9 cellular contexts compared by ENCODE assay signal in genomic region chr2:205868773-205869333, GRCh38.
A peak's percentile ranks its signal among the peaks of the same experiment; 100 is the strongest.
DNase-seq lines count a peak whose midpoint lies in the region; ATAC-seq and TF ChIP-seq lines count a peak whose summit lies in the region.
"Had no signal": no experiment of that assay in that cellular context is flagged by ENCODE, and none has a peak within 500 bp of the region (broad histone marks: within the 10 kb centered on the region; RNA-seq: fewer than 3 reads in every experiment).

No MANE protein-coding gene starts in this region.

- no peaks in the 10 kb centered on the region for H3K36me3 ChIP-seq in vagina
- H3K36me3 ChIP-seq: SJCRH30 had no signal

- no peaks in the 10 kb centered on the region for H3K27me3 ChIP-seq in vagina
- H3K27me3 ChIP-seq: SJCRH30 had no signal

- TF ChIP-seq CTCF in GM20000 (IDR thresholded peaks at IDR 0.05; ENCODE audit: extremely low read depth, missing control alignments) (no peak), fibroblast of mammary gland (conservative IDR thresholded peaks at IDR 0.05; ENCODE audit: control insufficient read depth, insufficient read depth, low read depth, low read length) (no peak), vagina (IDR thresholded peaks at IDR 0.05) (no peak)

- H3K4me3 ChIP-seq in fibroblast of mammary gland (ENCODE audit: control insufficient read depth, low read depth, low read length): no peak overlapping the region
- no peak overlapping the region for H3K4me3 ChIP-seq in vagina
- H3K4me3 ChIP-seq: SJCRH30 had no signal

- intact Hi-C loops in vagina (cut with DNase I): no loop called here

- TF ChIP-seq POLR2A in vagina (IDR thresholded peaks at IDR 0.05): no peak

- H3K4me1 ChIP-seq in vagina: no peaks in the 10 kb centered on the region

- H3K27ac ChIP-seq in vagina: no peak overlapping the region
- H3K27ac ChIP-seq: SJCRH30 had no signal

- DNase-seq in AML-193 (lab: John Stamatoyannopoulos, UW) (peak; percentile 36 to 42), GM20000 (ENCODE audit: low spot score) (peak; percentile 18), NOMO-1 (lab: John Stamatoyannopoulos, UW; ENCODE audit: unreplicated experiment in 2 of 2) (peak; percentile 85 to 90), fibroblast of mammary gland (ENCODE audit: low read depth) (peak; percentile 88), HPDE6-E6E7 (ENCODE audit: extremely low spot score) (no peak), vagina (ENCODE audit: extremely low spot score in 2 of 2) (no peak)
- DNase-seq: SJCRH30 had no signal

- H3K9me3 ChIP-seq in vagina: no peaks in the 10 kb centered on the region
- H3K9me3 ChIP-seq: SJCRH30 had no signal

- ATAC-seq in HG03565 (IDR thresholded peaks at IDR 0.05; ENCODE audit: unreplicated experiment) (no peak), GM18909 (IDR thresholded peaks at IDR 0.05; ENCODE audit: poor library complexity, unreplicated experiment) (no peak)

Comparison
In these comparisons a context has a peak if more than half of its experiments do, and no peak if none do; other contexts are left out.
1. DNase-seq: peak in AML-193 (2 of 2), GM20000 (single experiment), NOMO-1 (2 of 2) and fibroblast of mammary gland (single experiment); none in HPDE6-E6E7 (single experiment) and vagina (0 of 2).